Comparison of ENCODE assay signal across 1 cellular context in genomic region chr3:186870421-186871201, GRCh38.
TF ChIP-seq lines count a peak whose summit lies in the region.

No MANE protein-coding gene starts in this region.

TF ChIP-seq in endothelial cell of umbilical vein, 7 proteins besides CTCF, POLR2A, EP300 and RAD21:
- TF ChIP-seq GATA2 (IDR thresholded peaks at IDR 0.05; ENCODE audit: insufficient read depth, insufficient read length, low read depth, low read length) = peak; percentile 17
- no peak for TF ChIP-seq EZH2 (IDR thresholded peaks at IDR 0.05; ENCODE audit: borderline replicate concordance, low read depth, low read length, severe bottlenecking)
- no peak for TF ChIP-seq FOS (IDR thresholded peaks at IDR 0.05; ENCODE audit: borderline replicate concordance, insufficient read depth, low read length)
- no peak for TF ChIP-seq MAX (IDR thresholded peaks at IDR 0.05; ENCODE audit: insufficient read depth, insufficient read length)
- TF ChIP-seq JUN (IDR thresholded peaks at IDR 0.05; ENCODE audit: borderline replicate concordance, insufficient read depth, insufficient read length, low read depth) = no peak
- TF ChIP-seq MYC (IDR thresholded peaks at IDR 0.05; ENCODE audit: low read depth, low read length) = no peak
- no peak for TF ChIP-seq POLR2AphosphoS5 (IDR thresholded peaks at IDR 0.05; ENCODE audit: insufficient read depth, low read depth, low read length)
